1 cellular context compared by ENCODE assay signal in genomic region chr12:108699955-108700563, GRCh38.
TF ChIP-seq lines count a peak whose summit lies in the region.

No MANE protein-coding gene starts in this region.

TF ChIP-seq in GM12878, 131 proteins besides CTCF, POLR2A, EP300 and RAD21 (continued from another document):
- TF ChIP-seq, protein P1, sequence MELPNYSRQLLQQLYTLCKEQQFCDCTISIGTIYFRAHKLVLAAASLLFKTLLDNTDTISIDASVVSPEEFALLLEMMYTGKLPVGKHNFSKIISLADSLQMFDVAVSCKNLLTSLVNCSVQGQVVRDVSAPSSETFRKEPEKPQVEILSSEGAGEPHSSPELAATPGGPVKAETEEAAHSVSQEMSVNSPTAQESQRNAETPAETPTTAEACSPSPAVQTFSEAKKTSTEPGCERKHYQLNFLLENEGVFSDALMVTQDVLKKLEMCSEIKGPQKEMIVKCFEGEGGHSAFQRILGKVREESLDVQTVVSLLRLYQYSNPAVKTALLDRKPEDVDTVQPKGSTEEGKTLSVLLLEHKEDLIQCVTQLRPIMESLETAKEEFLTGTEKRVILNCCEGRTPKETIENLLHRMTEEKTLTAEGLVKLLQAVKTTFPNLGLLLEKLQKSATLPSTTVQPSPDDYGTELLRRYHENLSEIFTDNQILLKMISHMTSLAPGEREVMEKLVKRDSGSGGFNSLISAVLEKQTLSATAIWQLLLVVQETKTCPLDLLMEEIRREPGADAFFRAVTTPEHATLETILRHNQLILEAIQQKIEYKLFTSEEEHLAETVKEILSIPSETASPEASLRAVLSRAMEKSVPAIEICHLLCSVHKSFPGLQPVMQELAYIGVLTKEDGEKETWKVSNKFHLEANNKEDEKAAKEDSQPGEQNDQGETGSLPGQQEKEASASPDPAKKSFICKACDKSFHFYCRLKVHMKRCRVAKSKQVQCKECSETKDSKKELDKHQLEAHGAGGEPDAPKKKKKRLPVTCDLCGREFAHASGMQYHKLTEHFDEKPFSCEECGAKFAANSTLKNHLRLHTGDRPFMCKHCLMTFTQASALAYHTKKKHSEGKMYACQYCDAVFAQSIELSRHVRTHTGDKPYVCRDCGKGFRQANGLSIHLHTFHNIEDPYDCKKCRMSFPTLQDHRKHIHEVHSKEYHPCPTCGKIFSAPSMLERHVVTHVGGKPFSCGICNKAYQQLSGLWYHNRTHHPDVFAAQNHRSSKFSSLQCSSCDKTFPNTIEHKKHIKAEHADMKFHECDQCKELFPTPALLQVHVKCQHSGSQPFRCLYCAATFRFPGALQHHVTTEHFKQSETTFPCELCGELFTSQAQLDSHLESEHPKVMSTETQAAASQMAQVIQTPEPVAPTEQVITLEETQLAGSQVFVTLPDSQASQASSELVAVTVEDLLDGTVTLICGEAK (IDR thresholded peaks at IDR 0.05; ENCODE audit: borderline replicate concordance) = no peak
